Comparison of ENCODE assay signal across 12 cellular contexts in the genomic region with DNA sequence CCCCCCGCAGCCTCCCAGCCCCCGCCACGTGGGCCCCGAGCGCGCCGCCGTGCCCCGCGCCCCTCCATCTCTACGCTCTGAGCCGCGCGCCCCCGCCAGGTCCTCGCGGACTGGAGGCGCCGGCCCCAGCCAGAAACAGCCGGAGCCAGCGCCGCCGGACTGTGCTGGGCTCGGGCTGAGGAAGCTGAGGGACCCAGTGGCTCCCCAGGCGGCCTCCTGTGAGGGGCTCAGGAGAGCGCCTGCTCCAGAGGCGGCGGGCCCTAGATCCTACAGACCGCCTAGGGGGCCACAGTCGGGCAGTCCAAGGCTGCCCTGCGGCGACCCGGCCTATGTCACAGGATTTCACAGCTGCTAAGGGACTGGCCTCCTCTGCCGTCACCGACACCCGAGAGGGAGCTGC.
DNase-seq lines count a peak whose midpoint lies in the region; ATAC-seq, FAIRE-seq and TF ChIP-seq lines count a peak whose summit lies in the region.
"Had no signal": no experiment of that assay in that cellular context is flagged by ENCODE, and none has a peak within 500 bp of the region (broad histone marks: within the 10 kb centered on the region; RNA-seq: fewer than 3 reads in every experiment).

No MANE protein-coding gene starts in this region.

- no peak overlapping the region for H3K27ac ChIP-seq in endothelial cell of umbilical vein (ENCODE audit: insufficient read depth, low read depth, low read length)
- no peak overlapping the region for H3K27ac ChIP-seq in upper lobe of left lung
- H3K27ac ChIP-seq: right lobe of liver had no signal

- H3K27ac Mint-ChIP-seq in activated T-cell treated with anti-CD3 and anti-CD28 coated beads, Interleukin-2, amount 50 U/mL, for 72 hours, result no peak overlapping the region
- H3K27ac Mint-ChIP-seq in natural killer cell, result peak overlapping the region in 1 of 2 donors; percentile 38
- no peak overlapping the region for H3K27ac Mint-ChIP-seq in activated T-helper 17 cell treated with anti-CD3 and anti-CD28 coated beads, Interleukin-2, amount 50 U/mL, for 72 hours

- no TSS peak for BruUV-seq in endothelial cell of umbilical vein (replicated peaks; lab: Mats Ljungman, UMichigan)

- intact Hi-C loops in endothelial cell of umbilical vein (cut with micrococcal nuclease), result loop anchor here (2.0 kb wide), 1 partner anchor 44 kb away; no protein-coding TSS in a partner anchor
- intact Hi-C loops in natural killer cell (cut with micrococcal nuclease), result no loop called here

- H2AFZ ChIP-seq in endothelial cell of umbilical vein (ENCODE audit: low read depth, low read length), result peak overlapping the region; percentile 16

- peaks cover 9% of the 10 kb centered on the region for H3K4me1 Mint-ChIP-seq in activated T-cell treated with anti-CD3 and anti-CD28 coated beads, Interleukin-2, amount 50 U/mL, for 72 hours (ENCODE audit: low read depth)
- peaks cover 8 to 9% of the 10 kb centered on the region in 2 donors for H3K4me1 Mint-ChIP-seq in natural killer cell
- no peaks in the 10 kb centered on the region for H3K4me1 Mint-ChIP-seq in activated T-helper 17 cell treated with anti-CD3 and anti-CD28 coated beads, Interleukin-2, amount 50 U/mL, for 72 hours

- peak overlapping the region in 1 of 2 donors; percentile 65 for H3K4me3 Mint-ChIP-seq in activated T-cell treated with anti-CD3 and anti-CD28 coated beads, Interleukin-2, amount 50 U/mL, for 72 hours
- no peak overlapping the region for H3K4me3 Mint-ChIP-seq in natural killer cell
- no peak overlapping the region for H3K4me3 Mint-ChIP-seq in activated T-helper 17 cell treated with anti-CD3 and anti-CD28 coated beads, Interleukin-2, amount 50 U/mL, for 72 hours

- WGBS in upper lobe of left lung, 2 donors, result 37% methylated on average over 14 of the region's 36 CpGs; no CpG with 5 or more reads in 1 of the 2 donors

- no peaks in the 10 kb centered on the region for H3K79me2 ChIP-seq in endothelial cell of umbilical vein (ENCODE audit: control insufficient read depth, insufficient read depth, low read length)

- no peaks in the 10 kb centered on the region for H4K20me1 ChIP-seq in endothelial cell of umbilical vein (replicated peaks; ENCODE audit: control insufficient read depth, extremely low read depth, insufficient read depth, low read length)

- TF ChIP-seq EP300 in upper lobe of left lung (IDR thresholded peaks at IDR 0.05), result no peak

- H3K9ac ChIP-seq in endothelial cell of umbilical vein (replicated peaks; ENCODE audit: extremely low read depth, insufficient read depth, low read length), result no peak overlapping the region

- CTCF ChIA-PET in endothelial cell of umbilical vein (lab: Charles Lee), result interaction anchor here (0.9 to 1.5 kb wide), 4 partner anchors 38 to 151 kb away, joined by 3 to 4 read pairs (median 4); no protein-coding TSS in a partner anchor

- dilution Hi-C loops in endothelial cell of umbilical vein (cut with MboI; ENCODE audit: extremely low pct_ligation_motif_present, low sequenced_read_pairs), result no loop called here

- H3K4me1 ChIP-seq in endothelial cell of umbilical vein (ENCODE audit: control insufficient read depth, extremely low read depth, insufficient read depth, low read length) (peaks cover 10% of the 10 kb centered on the region), upper lobe of left lung (peaks cover 14 to 19% (median 16%) of the 10 kb centered on the region in 4 donors)

- H3K9me3 ChIP-seq in endothelial cell of umbilical vein (replicated peaks; ENCODE audit: control insufficient read depth, insufficient read depth, low read length) (no peaks in the 10 kb centered on the region), upper lobe of left lung (no peaks in the 10 kb centered on the region)
- H3K9me3 ChIP-seq: right lobe of liver had no signal

- H3K27me3 ChIP-seq in endothelial cell of umbilical vein (ENCODE audit: control insufficient read depth in 2 of 2, insufficient read depth in 2 of 2, low read length in 2 of 2) (peaks cover 45 to 55% of the 10 kb centered on the region in 2 experiments), upper lobe of left lung (peaks cover 0 to 21% (median 0%) of the 10 kb centered on the region in 4 donors)
- H3K27me3 ChIP-seq: right lobe of liver had no signal

- H3K4me3 ChIP-seq in endothelial cell of umbilical vein (replicated peaks in 1 of 3; ENCODE audit: insufficient read depth in 1 of 3, low read depth in 1 of 3, low read length in 3 of 3) (no peak overlapping the region), upper lobe of left lung (peak overlapping the region in 3 of 4 donors; percentile 1 to 39 (median 25))
- H3K4me3 ChIP-seq: right lobe of liver had no signal

- peak; percentile 45 to 55 for ATAC-seq in activated T-cell treated with anti-CD3 and anti-CD28 coated beads, Interleukin-2, amount 50 U/mL, for 72 hours (replicated peaks in 1 of 2)
- ATAC-seq in natural killer cell (peak; percentile 48 to 73 (median 61)), upper lobe of left lung (ENCODE audit: low FRiP score in 2 of 2) (peak in 1 of 2 donors; percentile 60), GM19035 (IDR thresholded peaks at IDR 0.05; ENCODE audit: unreplicated experiment) (no peak)
- ATAC-seq in activated T-helper 17 cell treated with anti-CD3 and anti-CD28 coated beads, Interleukin-2, amount 50 U/mL, for 72 hours (replicated peaks), result no peak

- TF ChIP-seq POLR2A in endothelial cell of umbilical vein (IDR thresholded peaks at IDR 0.05; ENCODE audit: low read depth, low read length) (no peak), upper lobe of left lung (IDR thresholded peaks at IDR 0.05) (no peak)

- no peaks in the 10 kb centered on the region for H3K9me3 Mint-ChIP-seq in activated T-cell treated with anti-CD3 and anti-CD28 coated beads, Interleukin-2, amount 50 U/mL, for 72 hours
- no peaks in the 10 kb centered on the region for H3K9me3 Mint-ChIP-seq in natural killer cell
- no peaks in the 10 kb centered on the region for H3K9me3 Mint-ChIP-seq in activated T-helper 17 cell treated with anti-CD3 and anti-CD28 coated beads, Interleukin-2, amount 50 U/mL, for 72 hours

- TF ChIP-seq CTCF in endothelial cell of umbilical vein (IDR thresholded peaks at IDR 0.05; ENCODE audit: extremely low read depth in 1 of 2, insufficient read depth in 1 of 2, low read depth in 1 of 2, low read length in 2 of 2) (no peak), natural killer cell (IDR thresholded peaks at IDR 0.05) (no peak), upper lobe of left lung (IDR thresholded peaks at IDR 0.05) (no peak)

- peaks cover 0 to 1% of the 10 kb centered on the region in 2 donors for H3K36me3 Mint-ChIP-seq in activated T-cell treated with anti-CD3 and anti-CD28 coated beads, Interleukin-2, amount 50 U/mL, for 72 hours (ENCODE audit: insufficient read depth in 2 of 2)
- no peaks in the 10 kb centered on the region for H3K36me3 Mint-ChIP-seq in natural killer cell
- no peaks in the 10 kb centered on the region for H3K36me3 Mint-ChIP-seq in activated T-helper 17 cell treated with anti-CD3 and anti-CD28 coated beads, Interleukin-2, amount 50 U/mL, for 72 hours (ENCODE audit: low read depth)
- H3K36me3 Mint-ChIP-seq: brain had no signal

- H3K4me2 ChIP-seq in endothelial cell of umbilical vein (ENCODE audit: insufficient read depth, low read length), result no peak overlapping the region

- H3K27me3 Mint-ChIP-seq in activated T-cell treated with anti-CD3 and anti-CD28 coated beads, Interleukin-2, amount 50 U/mL, for 72 hours (ENCODE audit: low read depth), result peaks cover 62% of the 10 kb centered on the region
- H3K27me3 Mint-ChIP-seq in natural killer cell (ENCODE audit: low read depth in 2 of 2), result peaks cover 44 to 55% of the 10 kb centered on the region in 2 donors
- peaks cover 46% of the 10 kb centered on the region for H3K27me3 Mint-ChIP-seq in activated T-helper 17 cell treated with anti-CD3 and anti-CD28 coated beads, Interleukin-2, amount 50 U/mL, for 72 hours

- no peaks in the 10 kb centered on the region for H3K36me3 ChIP-seq in endothelial cell of umbilical vein (ENCODE audit: control insufficient read depth in 2 of 2, extremely low read depth in 1 of 2, insufficient read depth in 2 of 2, low read length in 2 of 2)
- H3K36me3 ChIP-seq in upper lobe of left lung, result no peaks in the 10 kb centered on the region
- H3K36me3 ChIP-seq: right lobe of liver had no signal

- FAIRE-seq in endothelial cell of umbilical vein (lab: Jason Lieb, UNC), result no peak
- FAIRE-seq: HepG2 had no signal

- DNase-seq in activated T-cell treated with anti-CD3 and anti-CD28 coated beads, Interleukin-2, amount 50 U/mL, for 72 hours, result no peak
- no peak for DNase-seq in activated T-cell treated with anti-CD3 and anti-CD28 coated beads, Interleukin-2, amount 50 U/mL, for 1 hour
- DNase-seq in endothelial cell of umbilical vein (ENCODE audit: low read depth, low spot score), result no peak
- DNase-seq in natural killer cell, result no peak
- peak in 1 of 2 donors; percentile 85 for DNase-seq in upper lobe of left lung
- DNase-seq in DMS53 (lab: John Stamatoyannopoulos, UW), result no peak
- DNase-seq: NCI-H1694 treated with DMSO at 0.1 percent for 48 hours had no signal

- no peaks in the 10 kb centered on the region for H3K9me1 ChIP-seq in endothelial cell of umbilical vein (replicated peaks; ENCODE audit: control insufficient read depth, extremely low read depth, insufficient read depth, low read length)

- POLR2A ChIA-PET in endothelial cell of umbilical vein (lab: Charles Lee), result interaction anchor here (0.6 to 1.2 kb wide), 2 partner anchors 94 to 95 kb away, joined by 3 to 4 read pairs; partner anchors contain the start of gene ATF3

TF ChIP-seq in endothelial cell of umbilical vein, 7 proteins besides CTCF, POLR2A, EP300 and RAD21:
- TF ChIP-seq JUN (IDR thresholded peaks at IDR 0.05; ENCODE audit: borderline replicate concordance, insufficient read depth, insufficient read length, low read depth) (no peak), GATA2 (IDR thresholded peaks at IDR 0.05; ENCODE audit: insufficient read depth, insufficient read length, low read depth, low read length) (no peak), MYC (IDR thresholded peaks at IDR 0.05; ENCODE audit: low read depth, low read length) (no peak), FOS (IDR thresholded peaks at IDR 0.05; ENCODE audit: borderline replicate concordance, insufficient read depth, low read length) (no peak), EZH2 (IDR thresholded peaks at IDR 0.05; ENCODE audit: borderline replicate concordance, low read depth, low read length, severe bottlenecking) (no peak), POLR2AphosphoS5 (IDR thresholded peaks at IDR 0.05; ENCODE audit: insufficient read depth, low read depth, low read length) (no peak)
- TF ChIP-seq, protein P1, sequence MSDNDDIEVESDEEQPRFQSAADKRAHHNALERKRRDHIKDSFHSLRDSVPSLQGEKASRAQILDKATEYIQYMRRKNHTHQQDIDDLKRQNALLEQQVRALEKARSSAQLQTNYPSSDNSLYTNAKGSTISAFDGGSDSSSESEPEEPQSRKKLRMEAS (IDR thresholded peaks at IDR 0.05; ENCODE audit: insufficient read depth, insufficient read length), result no peak
TF ChIP-seq in endothelial cell of umbilical vein: peak in this region for 0.

Comparison
In these comparisons a context has a peak if more than half of its experiments do, and no peak if none do; other contexts are left out.
1. ATAC-seq: peak in activated T-cell treated with anti-CD3 and anti-CD28 coated beads, Interleukin-2, amount 50 U/mL, for 72 hours (2 of 2) and natural killer cell (3 of 3); none in activated T-helper 17 cell treated with anti-CD3 and anti-CD28 coated beads, Interleukin-2, amount 50 U/mL, for 72 hours (single experiment) and GM19035 (single experiment).
2. H3K4me3 ChIP-seq: peak in upper lobe of left lung (3 of 4); none in endothelial cell of umbilical vein (0 of 3).